ENCODE assay signal across 1 cellular context in genomic region chr6:11538049-11538798, GRCh38.
TF ChIP-seq lines count a peak whose summit lies in the region.

No MANE protein-coding gene starts in this region.

TF ChIP-seq in HepG2, 621 proteins besides CTCF, POLR2A, EP300 and RAD21 (continued from another document and continues in another):
- TF ChIP-seq ZNF646 (CRISPR knock-in tag; IDR thresholded peaks at IDR 0.05) = peak; percentile 44; the same call in 1 of the 2 replicates
- TF ChIP-seq ZBTB46 (CRISPR knock-in tag; IDR thresholded peaks at IDR 0.05; ENCODE audit: borderline replicate concordance) = no peak
- TF ChIP-seq, protein P1, sequence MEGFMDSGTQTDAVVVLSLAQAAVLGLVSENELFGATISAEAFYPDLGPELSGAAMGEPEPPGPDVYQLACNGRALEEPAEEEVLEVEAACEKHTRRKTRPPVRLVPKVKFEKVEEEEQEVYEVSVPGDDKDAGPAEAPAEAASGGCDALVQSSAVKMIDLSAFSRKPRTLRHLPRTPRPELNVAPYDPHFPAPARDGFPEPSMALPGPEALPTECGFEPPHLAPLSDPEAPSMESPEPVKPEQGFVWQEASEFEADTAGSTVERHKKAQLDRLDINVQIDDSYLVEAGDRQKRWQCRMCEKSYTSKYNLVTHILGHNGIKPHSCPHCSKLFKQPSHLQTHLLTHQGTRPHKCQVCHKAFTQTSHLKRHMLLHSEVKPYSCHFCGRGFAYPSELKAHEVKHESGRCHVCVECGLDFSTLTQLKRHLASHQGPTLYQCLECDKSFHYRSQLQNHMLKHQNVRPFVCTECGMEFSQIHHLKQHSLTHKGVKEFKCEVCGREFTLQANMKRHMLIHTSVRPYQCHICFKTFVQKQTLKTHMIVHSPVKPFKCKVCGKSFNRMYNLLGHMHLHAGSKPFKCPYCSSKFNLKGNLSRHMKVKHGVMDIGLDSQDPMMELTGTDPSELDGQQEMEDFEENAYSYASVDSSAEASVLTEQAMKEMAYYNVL (CRISPR knock-in tag; IDR thresholded peaks at IDR 0.05; ENCODE audit: borderline replicate concordance) = peak; percentile 79; the same call in 1 of the 2 replicates
- TF ChIP-seq ONECUT2 (CRISPR knock-in tag; IDR thresholded peaks at IDR 0.05) = 0 out of 2 replicates have a peak, but pooled peaks have one; percentile 16
- 0 out of 2 replicates have a peak, but pooled peaks have one; percentile 35 for TF ChIP-seq ZNF850 (CRISPR knock-in tag; conservative IDR thresholded peaks at IDR 0.05)
- 0 out of 2 replicates have a peak, but pooled peaks have one; percentile 29 for TF ChIP-seq ZMYM4 (CRISPR knock-in tag; IDR thresholded peaks at IDR 0.05)
- TF ChIP-seq STAG1 (CRISPR knock-in tag; IDR thresholded peaks at IDR 0.05) = no peak
- no peak for TF ChIP-seq ELF1 (CRISPR knock-in tag; IDR thresholded peaks at IDR 0.05)
- peak; percentile 94 for TF ChIP-seq ZNF652 (CRISPR knock-in tag; IDR thresholded peaks at IDR 0.05; ENCODE audit: borderline replicate concordance, low read depth)
- TF ChIP-seq ZNF235 (CRISPR knock-in tag; IDR thresholded peaks at IDR 0.05; ENCODE audit: borderline replicate concordance) = 0 out of 2 replicates have a peak, but pooled peaks have one; percentile 8
- no peak for TF ChIP-seq NFE2L2 (IDR thresholded peaks at IDR 0.05; ENCODE audit: low read length)
- TF ChIP-seq NAIF1 (CRISPR knock-in tag; IDR thresholded peaks at IDR 0.05; ENCODE audit: borderline replicate concordance) = no peak
- TF ChIP-seq MEF2D (CRISPR knock-in tag; IDR thresholded peaks at IDR 0.05) = 0 out of 2 replicates have a peak, but pooled peaks have one; percentile 24
- peak; percentile 53 for TF ChIP-seq HNRNPK (IDR thresholded peaks at IDR 0.05; ENCODE audit: low read depth, low read length, poor library complexity, severe bottlenecking)
- TF ChIP-seq, protein P2, sequence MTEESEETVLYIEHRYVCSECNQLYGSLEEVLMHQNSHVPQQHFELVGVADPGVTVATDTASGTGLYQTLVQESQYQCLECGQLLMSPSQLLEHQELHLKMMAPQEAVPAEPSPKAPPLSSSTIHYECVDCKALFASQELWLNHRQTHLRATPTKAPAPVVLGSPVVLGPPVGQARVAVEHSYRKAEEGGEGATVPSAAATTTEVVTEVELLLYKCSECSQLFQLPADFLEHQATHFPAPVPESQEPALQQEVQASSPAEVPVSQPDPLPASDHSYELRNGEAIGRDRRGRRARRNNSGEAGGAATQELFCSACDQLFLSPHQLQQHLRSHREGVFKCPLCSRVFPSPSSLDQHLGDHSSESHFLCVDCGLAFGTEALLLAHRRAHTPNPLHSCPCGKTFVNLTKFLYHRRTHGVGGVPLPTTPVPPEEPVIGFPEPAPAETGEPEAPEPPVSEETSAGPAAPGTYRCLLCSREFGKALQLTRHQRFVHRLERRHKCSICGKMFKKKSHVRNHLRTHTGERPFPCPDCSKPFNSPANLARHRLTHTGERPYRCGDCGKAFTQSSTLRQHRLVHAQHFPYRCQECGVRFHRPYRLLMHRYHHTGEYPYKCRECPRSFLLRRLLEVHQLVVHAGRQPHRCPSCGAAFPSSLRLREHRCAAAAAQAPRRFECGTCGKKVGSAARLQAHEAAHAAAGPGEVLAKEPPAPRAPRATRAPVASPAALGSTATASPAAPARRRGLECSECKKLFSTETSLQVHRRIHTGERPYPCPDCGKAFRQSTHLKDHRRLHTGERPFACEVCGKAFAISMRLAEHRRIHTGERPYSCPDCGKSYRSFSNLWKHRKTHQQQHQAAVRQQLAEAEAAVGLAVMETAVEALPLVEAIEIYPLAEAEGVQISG (CRISPR knock-in tag; IDR thresholded peaks at IDR 0.05) = no peak
- 0 out of 2 replicates have a peak, but pooled peaks have one; percentile 57 for TF ChIP-seq ZNF138 (CRISPR knock-in tag; IDR thresholded peaks at IDR 0.05; ENCODE audit: low read depth)
- TF ChIP-seq KAT7 (CRISPR knock-in tag; IDR thresholded peaks at IDR 0.05; ENCODE audit: borderline replicate concordance) = 0 out of 2 replicates have a peak, but pooled peaks have one; percentile 56
- TF ChIP-seq CAMTA2 (CRISPR knock-in tag; IDR thresholded peaks at IDR 0.05; ENCODE audit: borderline replicate concordance) = 0 out of 2 replicates have a peak, but pooled peaks have one; percentile 52
- TF ChIP-seq, protein P3, sequence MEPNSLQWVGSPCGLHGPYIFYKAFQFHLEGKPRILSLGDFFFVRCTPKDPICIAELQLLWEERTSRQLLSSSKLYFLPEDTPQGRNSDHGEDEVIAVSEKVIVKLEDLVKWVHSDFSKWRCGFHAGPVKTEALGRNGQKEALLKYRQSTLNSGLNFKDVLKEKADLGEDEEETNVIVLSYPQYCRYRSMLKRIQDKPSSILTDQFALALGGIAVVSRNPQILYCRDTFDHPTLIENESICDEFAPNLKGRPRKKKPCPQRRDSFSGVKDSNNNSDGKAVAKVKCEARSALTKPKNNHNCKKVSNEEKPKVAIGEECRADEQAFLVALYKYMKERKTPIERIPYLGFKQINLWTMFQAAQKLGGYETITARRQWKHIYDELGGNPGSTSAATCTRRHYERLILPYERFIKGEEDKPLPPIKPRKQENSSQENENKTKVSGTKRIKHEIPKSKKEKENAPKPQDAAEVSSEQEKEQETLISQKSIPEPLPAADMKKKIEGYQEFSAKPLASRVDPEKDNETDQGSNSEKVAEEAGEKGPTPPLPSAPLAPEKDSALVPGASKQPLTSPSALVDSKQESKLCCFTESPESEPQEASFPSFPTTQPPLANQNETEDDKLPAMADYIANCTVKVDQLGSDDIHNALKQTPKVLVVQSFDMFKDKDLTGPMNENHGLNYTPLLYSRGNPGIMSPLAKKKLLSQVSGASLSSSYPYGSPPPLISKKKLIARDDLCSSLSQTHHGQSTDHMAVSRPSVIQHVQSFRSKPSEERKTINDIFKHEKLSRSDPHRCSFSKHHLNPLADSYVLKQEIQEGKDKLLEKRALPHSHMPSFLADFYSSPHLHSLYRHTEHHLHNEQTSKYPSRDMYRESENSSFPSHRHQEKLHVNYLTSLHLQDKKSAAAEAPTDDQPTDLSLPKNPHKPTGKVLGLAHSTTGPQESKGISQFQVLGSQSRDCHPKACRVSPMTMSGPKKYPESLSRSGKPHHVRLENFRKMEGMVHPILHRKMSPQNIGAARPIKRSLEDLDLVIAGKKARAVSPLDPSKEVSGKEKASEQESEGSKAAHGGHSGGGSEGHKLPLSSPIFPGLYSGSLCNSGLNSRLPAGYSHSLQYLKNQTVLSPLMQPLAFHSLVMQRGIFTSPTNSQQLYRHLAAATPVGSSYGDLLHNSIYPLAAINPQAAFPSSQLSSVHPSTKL (CRISPR knock-in tag; IDR thresholded peaks at IDR 0.05) = peak; percentile 8; the same call in 1 of the 2 replicates
- TF ChIP-seq HMG20A (CRISPR knock-in tag; IDR thresholded peaks at IDR 0.05; ENCODE audit: borderline replicate concordance) = no peak
- no peak for TF ChIP-seq PTBP1 (IDR thresholded peaks at IDR 0.05; ENCODE audit: low read depth, low read length, poor library complexity, severe bottlenecking)
- no peak for TF ChIP-seq ZNF3 (CRISPR knock-in tag; IDR thresholded peaks at IDR 0.05)
- TF ChIP-seq, protein P4, sequence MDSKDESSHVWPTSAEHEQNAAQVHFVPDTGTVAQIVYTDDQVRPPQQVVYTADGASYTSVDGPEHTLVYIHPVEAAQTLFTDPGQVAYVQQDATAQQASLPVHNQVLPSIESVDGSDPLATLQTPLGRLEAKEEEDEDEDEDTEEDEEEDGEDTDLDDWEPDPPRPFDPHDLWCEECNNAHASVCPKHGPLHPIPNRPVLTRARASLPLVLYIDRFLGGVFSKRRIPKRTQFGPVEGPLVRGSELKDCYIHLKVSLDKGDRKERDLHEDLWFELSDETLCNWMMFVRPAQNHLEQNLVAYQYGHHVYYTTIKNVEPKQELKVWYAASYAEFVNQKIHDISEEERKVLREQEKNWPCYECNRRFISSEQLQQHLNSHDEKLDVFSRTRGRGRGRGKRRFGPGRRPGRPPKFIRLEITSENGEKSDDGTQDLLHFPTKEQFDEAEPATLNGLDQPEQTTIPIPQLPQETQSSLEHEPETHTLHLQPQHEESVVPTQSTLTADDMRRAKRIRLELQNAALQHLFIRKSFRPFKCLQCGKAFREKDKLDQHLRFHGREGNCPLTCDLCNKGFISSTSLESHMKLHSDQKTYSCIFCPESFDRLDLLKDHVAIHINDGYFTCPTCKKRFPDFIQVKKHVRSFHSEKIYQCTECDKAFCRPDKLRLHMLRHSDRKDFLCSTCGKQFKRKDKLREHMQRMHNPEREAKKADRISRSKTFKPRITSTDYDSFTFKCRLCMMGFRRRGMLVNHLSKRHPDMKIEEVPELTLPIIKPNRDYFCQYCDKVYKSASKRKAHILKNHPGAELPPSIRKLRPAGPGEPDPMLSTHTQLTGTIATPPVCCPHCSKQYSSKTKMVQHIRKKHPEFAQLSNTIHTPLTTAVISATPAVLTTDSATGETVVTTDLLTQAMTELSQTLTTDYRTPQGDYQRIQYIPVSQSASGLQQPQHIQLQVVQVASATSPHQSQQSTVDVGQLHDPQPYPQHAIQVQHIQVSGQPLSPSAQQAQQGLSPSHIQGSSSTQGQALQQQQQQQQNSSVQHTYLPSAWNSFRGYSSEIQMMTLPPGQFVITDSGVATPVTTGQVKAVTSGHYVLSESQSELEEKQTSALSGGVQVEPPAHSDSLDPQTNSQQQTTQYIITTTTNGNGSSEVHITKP (CRISPR knock-in tag; IDR thresholded peaks at IDR 0.05; ENCODE audit: low read depth) = no peak
- TF ChIP-seq ZNF292 (CRISPR knock-in tag; IDR thresholded peaks at IDR 0.05; ENCODE audit: borderline replicate concordance, low read depth) = peak; percentile 45; the same call in 1 of the 2 replicates
- TF ChIP-seq LCORL (IDR thresholded peaks at IDR 0.05) = no peak
- peak; percentile 59 for TF ChIP-seq LCORL (CRISPR knock-in tag; IDR thresholded peaks at IDR 0.05)
- peak; percentile 67; the same call in 1 of the 2 replicates for TF ChIP-seq MTF2 (CRISPR knock-in tag; IDR thresholded peaks at IDR 0.05; ENCODE audit: borderline replicate concordance)
- peak; percentile 34 for TF ChIP-seq ZNF563 (CRISPR knock-in tag; IDR thresholded peaks at IDR 0.05)
- TF ChIP-seq ZNF564 (CRISPR knock-in tag; IDR thresholded peaks at IDR 0.05) = peak; percentile 57; the same call in 1 of the 2 replicates
- TF ChIP-seq JARID2 (CRISPR knock-in tag; IDR thresholded peaks at IDR 0.05; ENCODE audit: insufficient replicate concordance) = no peak
- TF ChIP-seq GPN1 (CRISPR knock-in tag; IDR thresholded peaks at IDR 0.05; ENCODE audit: borderline replicate concordance) = no peak
- TF ChIP-seq ZNF414 (CRISPR knock-in tag; IDR thresholded peaks at IDR 0.05) = peak; percentile 70; the same call in 1 of the 2 replicates
- TF ChIP-seq, protein P5, sequence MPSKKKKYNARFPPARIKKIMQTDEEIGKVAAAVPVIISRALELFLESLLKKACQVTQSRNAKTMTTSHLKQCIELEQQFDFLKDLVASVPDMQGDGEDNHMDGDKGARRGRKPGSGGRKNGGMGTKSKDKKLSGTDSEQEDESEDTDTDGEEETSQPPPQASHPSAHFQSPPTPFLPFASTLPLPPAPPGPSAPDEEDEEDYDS (CRISPR knock-in tag; IDR thresholded peaks at IDR 0.05) = peak; percentile 26; the same call in 1 of the 2 replicates
- no peak for TF ChIP-seq ZSCAN21 (CRISPR knock-in tag; IDR thresholded peaks at IDR 0.05; ENCODE audit: borderline replicate concordance)
- TF ChIP-seq ZNF44 (CRISPR knock-in tag; IDR thresholded peaks at IDR 0.05) = no peak
